ENCODE assay signal across 2 cellular contexts in genomic region chr6:26199773-26200728, GRCh38.
TF ChIP-seq lines count a peak whose summit lies in the region.

No MANE protein-coding gene starts in this region.

TF ChIP-seq in K562, 482 proteins besides CTCF, POLR2A, EP300 and RAD21 (continued from another document and continues in another):
- TF ChIP-seq, protein P1, sequence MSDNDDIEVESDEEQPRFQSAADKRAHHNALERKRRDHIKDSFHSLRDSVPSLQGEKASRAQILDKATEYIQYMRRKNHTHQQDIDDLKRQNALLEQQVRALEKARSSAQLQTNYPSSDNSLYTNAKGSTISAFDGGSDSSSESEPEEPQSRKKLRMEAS (CRISPR knock-in tag; IDR thresholded peaks at IDR 0.05): no peak
- TF ChIP-seq HMGXB4 (CRISPR knock-in tag; IDR thresholded peaks at IDR 0.05): 0 out of 2 replicates have a peak, but pooled peaks have one; percentile 20
- TF ChIP-seq ZNF140 (CRISPR knock-in tag; IDR thresholded peaks at IDR 0.05): no peak
- peak; percentile 48 to 61; a peak in 3 of 4 replicates for TF ChIP-seq SIN3A (IDR thresholded peaks at IDR 0.05; ENCODE audit: borderline replicate concordance in 2 of 2, control insufficient read depth in 1 of 2, low read depth in 2 of 2, low read length in 2 of 2)
- TF ChIP-seq ZNF280B (CRISPR knock-in tag; IDR thresholded peaks at IDR 0.05): no peak
- TF ChIP-seq, protein P2, sequence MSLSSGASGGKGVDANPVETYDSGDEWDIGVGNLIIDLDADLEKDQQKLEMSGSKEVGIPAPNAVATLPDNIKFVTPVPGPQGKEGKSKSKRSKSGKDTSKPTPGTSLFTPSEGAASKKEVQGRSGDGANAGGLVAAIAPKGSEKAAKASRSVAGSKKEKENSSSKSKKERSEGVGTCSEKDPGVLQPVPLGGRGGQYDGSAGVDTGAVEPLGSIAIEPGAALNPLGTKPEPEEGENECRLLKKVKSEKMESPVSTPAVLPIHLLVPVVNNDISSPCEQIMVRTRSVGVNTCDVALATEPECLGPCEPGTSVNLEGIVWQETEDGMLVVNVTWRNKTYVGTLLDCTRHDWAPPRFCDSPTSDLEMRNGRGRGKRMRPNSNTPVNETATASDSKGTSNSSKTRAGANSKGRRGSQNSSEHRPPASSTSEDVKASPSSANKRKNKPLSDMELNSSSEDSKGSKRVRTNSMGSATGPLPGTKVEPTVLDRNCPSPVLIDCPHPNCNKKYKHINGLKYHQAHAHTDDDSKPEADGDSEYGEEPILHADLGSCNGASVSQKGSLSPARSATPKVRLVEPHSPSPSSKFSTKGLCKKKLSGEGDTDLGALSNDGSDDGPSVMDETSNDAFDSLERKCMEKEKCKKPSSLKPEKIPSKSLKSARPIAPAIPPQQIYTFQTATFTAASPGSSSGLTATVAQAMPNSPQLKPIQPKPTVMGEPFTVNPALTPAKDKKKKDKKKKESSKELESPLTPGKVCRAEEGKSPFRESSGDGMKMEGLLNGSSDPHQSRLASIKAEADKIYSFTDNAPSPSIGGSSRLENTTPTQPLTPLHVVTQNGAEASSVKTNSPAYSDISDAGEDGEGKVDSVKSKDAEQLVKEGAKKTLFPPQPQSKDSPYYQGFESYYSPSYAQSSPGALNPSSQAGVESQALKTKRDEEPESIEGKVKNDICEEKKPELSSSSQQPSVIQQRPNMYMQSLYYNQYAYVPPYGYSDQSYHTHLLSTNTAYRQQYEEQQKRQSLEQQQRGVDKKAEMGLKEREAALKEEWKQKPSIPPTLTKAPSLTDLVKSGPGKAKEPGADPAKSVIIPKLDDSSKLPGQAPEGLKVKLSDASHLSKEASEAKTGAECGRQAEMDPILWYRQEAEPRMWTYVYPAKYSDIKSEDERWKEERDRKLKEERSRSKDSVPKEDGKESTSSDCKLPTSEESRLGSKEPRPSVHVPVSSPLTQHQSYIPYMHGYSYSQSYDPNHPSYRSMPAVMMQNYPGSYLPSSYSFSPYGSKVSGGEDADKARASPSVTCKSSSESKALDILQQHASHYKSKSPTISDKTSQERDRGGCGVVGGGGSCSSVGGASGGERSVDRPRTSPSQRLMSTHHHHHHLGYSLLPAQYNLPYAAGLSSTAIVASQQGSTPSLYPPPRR (CRISPR knock-in tag; IDR thresholded peaks at IDR 0.05; ENCODE audit: borderline replicate concordance): peak; percentile 91
- peak; percentile 87 for TF ChIP-seq C11orf30 (IDR thresholded peaks at IDR 0.05; ENCODE audit: low read depth)
- TF ChIP-seq SRF (CRISPR knock-in tag; IDR thresholded peaks at IDR 0.05): peak in 1 of 2 experiments; percentile 65; a peak in 2 of 4 replicates
- no peak for TF ChIP-seq ATF7 (IDR thresholded peaks at IDR 0.05)
- TF ChIP-seq TCF3 (CRISPR knock-in tag; IDR thresholded peaks at IDR 0.05): peak; percentile 13; the same call in 1 of the 2 replicates
- peak; percentile 76 for TF ChIP-seq KLF10 (CRISPR knock-in tag; IDR thresholded peaks at IDR 0.05)
- TF ChIP-seq ZNF263 (CRISPR knock-in tag; IDR thresholded peaks at IDR 0.05; ENCODE audit: borderline replicate concordance): peak; percentile 61; the same call in 1 of the 2 replicates
- TF ChIP-seq, protein P3, sequence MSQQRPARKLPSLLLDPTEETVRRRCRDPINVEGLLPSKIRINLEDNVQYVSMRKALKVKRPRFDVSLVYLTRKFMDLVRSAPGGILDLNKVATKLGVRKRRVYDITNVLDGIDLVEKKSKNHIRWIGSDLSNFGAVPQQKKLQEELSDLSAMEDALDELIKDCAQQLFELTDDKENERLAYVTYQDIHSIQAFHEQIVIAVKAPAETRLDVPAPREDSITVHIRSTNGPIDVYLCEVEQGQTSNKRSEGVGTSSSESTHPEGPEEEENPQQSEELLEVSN (IDR thresholded peaks at IDR 0.05; ENCODE audit: borderline replicate concordance in 1 of 2, extremely low read depth in 1 of 2, insufficient read depth in 1 of 2, insufficient read length in 1 of 2, low read depth in 1 of 2, low read length in 1 of 2, poor library complexity in 1 of 2, severe bottlenecking in 1 of 2): peak in 1 of 2 experiments; percentile 25
- TF ChIP-seq CBX5 (IDR thresholded peaks at IDR 0.05; ENCODE audit: borderline replicate concordance, low read depth): no peak

TF ChIP-seq in HepG2, 621 proteins besides CTCF, POLR2A, EP300 and RAD21 (continued from another document and continues in another):
- TF ChIP-seq ZNF687 (CRISPR knock-in tag; IDR thresholded peaks at IDR 0.05) (peak; percentile 51), SRSF4 (IDR thresholded peaks at IDR 0.05; ENCODE audit: low read depth, low read length, poor library complexity, severe bottlenecking) (no peak), MAFK (conservative IDR thresholded peaks at IDR 0.05 in 1 of 2, IDR thresholded peaks at IDR 0.05 in 1 of 2; ENCODE audit: low read length in 2 of 2) (peak in 1 of 2 experiments; percentile 65; a peak in 2 of 4 replicates), ZNF790 (CRISPR knock-in tag; IDR thresholded peaks at IDR 0.05; ENCODE audit: borderline replicate concordance) (0 out of 2 replicates have a peak, but pooled peaks have one; percentile 18), ZNF780A (CRISPR knock-in tag; IDR thresholded peaks at IDR 0.05) (peak; percentile 41; the same call in 1 of the 2 replicates), ZBTB20 (CRISPR knock-in tag; IDR thresholded peaks at IDR 0.05; ENCODE audit: borderline replicate concordance, low read depth) (0 out of 2 replicates have a peak, but pooled peaks have one; percentile 15), ZNF562 (CRISPR knock-in tag; IDR thresholded peaks at IDR 0.05; ENCODE audit: borderline replicate concordance) (no peak), ZMYM4 (CRISPR knock-in tag; IDR thresholded peaks at IDR 0.05) (no peak), DNMT3B (CRISPR knock-in tag; conservative IDR thresholded peaks at IDR 0.05) (0 out of 2 replicates have a peak, but pooled peaks have one; percentile 48), NR2F6 (IDR thresholded peaks at IDR 0.05) (no peak), NR2F6 (CRISPR knock-in tag; IDR thresholded peaks at IDR 0.05) (no peak), NBN (conservative IDR thresholded peaks at IDR 0.05) (no peak), ZSCAN30 (CRISPR knock-in tag; IDR thresholded peaks at IDR 0.05) (no peak), KDM4B (CRISPR knock-in tag; IDR thresholded peaks at IDR 0.05) (no peak), E2F1 (CRISPR knock-in tag; IDR thresholded peaks at IDR 0.05) (0 out of 2 replicates have a peak, but pooled peaks have one; percentile 3), NCOA2 (CRISPR knock-in tag; IDR thresholded peaks at IDR 0.05) (no peak), HNF4A (CRISPR knock-in tag; IDR thresholded peaks at IDR 0.05) (no peak), ZNF510 (CRISPR knock-in tag; IDR thresholded peaks at IDR 0.05; ENCODE audit: low read depth) (0 out of 2 replicates have a peak, but pooled peaks have one; percentile 11), ZNF33A (CRISPR knock-in tag; IDR thresholded peaks at IDR 0.05; ENCODE audit: borderline replicate concordance) (0 out of 2 replicates have a peak, but pooled peaks have one; percentile 15), GFI1 (CRISPR knock-in tag; IDR thresholded peaks at IDR 0.05; ENCODE audit: borderline replicate concordance) (no peak), ETS1 (CRISPR knock-in tag; IDR thresholded peaks at IDR 0.05) (no peak; the same call in 1 of the 2 replicates)
- TF ChIP-seq, protein P4, sequence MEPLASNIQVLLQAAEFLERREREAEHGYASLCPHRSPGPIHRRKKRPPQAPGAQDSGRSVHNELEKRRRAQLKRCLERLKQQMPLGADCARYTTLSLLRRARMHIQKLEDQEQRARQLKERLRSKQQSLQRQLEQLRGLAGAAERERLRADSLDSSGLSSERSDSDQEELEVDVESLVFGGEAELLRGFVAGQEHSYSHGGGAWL (CRISPR knock-in tag; IDR thresholded peaks at IDR 0.05): 0 out of 2 replicates have a peak, but pooled peaks have one; percentile 8
- TF ChIP-seq, protein P5, sequence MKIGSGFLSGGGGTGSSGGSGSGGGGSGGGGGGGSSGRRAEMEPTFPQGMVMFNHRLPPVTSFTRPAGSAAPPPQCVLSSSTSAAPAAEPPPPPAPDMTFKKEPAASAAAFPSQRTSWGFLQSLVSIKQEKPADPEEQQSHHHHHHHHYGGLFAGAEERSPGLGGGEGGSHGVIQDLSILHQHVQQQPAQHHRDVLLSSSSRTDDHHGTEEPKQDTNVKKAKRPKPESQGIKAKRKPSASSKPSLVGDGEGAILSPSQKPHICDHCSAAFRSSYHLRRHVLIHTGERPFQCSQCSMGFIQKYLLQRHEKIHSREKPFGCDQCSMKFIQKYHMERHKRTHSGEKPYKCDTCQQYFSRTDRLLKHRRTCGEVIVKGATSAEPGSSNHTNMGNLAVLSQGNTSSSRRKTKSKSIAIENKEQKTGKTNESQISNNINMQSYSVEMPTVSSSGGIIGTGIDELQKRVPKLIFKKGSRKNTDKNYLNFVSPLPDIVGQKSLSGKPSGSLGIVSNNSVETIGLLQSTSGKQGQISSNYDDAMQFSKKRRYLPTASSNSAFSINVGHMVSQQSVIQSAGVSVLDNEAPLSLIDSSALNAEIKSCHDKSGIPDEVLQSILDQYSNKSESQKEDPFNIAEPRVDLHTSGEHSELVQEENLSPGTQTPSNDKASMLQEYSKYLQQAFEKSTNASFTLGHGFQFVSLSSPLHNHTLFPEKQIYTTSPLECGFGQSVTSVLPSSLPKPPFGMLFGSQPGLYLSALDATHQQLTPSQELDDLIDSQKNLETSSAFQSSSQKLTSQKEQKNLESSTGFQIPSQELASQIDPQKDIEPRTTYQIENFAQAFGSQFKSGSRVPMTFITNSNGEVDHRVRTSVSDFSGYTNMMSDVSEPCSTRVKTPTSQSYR (CRISPR knock-in tag; IDR thresholded peaks at IDR 0.05; ENCODE audit: borderline replicate concordance): 0 out of 2 replicates have a peak, but pooled peaks have one; percentile 17
- TF ChIP-seq, protein P6, sequence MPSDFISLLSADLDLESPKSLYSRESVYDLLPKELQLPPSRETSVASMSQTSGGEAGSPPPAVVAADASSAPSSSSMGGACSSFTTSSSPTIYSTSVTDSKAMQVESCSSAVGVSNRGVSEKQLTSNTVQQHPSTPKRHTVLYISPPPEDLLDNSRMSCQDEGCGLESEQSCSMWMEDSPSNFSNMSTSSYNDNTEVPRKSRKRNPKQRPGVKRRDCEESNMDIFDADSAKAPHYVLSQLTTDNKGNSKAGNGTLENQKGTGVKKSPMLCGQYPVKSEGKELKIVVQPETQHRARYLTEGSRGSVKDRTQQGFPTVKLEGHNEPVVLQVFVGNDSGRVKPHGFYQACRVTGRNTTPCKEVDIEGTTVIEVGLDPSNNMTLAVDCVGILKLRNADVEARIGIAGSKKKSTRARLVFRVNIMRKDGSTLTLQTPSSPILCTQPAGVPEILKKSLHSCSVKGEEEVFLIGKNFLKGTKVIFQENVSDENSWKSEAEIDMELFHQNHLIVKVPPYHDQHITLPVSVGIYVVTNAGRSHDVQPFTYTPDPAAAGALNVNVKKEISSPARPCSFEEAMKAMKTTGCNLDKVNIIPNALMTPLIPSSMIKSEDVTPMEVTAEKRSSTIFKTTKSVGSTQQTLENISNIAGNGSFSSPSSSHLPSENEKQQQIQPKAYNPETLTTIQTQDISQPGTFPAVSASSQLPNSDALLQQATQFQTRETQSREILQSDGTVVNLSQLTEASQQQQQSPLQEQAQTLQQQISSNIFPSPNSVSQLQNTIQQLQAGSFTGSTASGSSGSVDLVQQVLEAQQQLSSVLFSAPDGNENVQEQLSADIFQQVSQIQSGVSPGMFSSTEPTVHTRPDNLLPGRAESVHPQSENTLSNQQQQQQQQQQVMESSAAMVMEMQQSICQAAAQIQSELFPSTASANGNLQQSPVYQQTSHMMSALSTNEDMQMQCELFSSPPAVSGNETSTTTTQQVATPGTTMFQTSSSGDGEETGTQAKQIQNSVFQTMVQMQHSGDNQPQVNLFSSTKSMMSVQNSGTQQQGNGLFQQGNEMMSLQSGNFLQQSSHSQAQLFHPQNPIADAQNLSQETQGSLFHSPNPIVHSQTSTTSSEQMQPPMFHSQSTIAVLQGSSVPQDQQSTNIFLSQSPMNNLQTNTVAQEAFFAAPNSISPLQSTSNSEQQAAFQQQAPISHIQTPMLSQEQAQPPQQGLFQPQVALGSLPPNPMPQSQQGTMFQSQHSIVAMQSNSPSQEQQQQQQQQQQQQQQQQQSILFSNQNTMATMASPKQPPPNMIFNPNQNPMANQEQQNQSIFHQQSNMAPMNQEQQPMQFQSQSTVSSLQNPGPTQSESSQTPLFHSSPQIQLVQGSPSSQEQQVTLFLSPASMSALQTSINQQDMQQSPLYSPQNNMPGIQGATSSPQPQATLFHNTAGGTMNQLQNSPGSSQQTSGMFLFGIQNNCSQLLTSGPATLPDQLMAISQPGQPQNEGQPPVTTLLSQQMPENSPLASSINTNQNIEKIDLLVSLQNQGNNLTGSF (CRISPR knock-in tag; IDR thresholded peaks at IDR 0.05): peak; percentile 80; the same call in 1 of the 2 replicates
